15 cellular contexts compared by ENCODE assay signal in the genomic region with DNA sequence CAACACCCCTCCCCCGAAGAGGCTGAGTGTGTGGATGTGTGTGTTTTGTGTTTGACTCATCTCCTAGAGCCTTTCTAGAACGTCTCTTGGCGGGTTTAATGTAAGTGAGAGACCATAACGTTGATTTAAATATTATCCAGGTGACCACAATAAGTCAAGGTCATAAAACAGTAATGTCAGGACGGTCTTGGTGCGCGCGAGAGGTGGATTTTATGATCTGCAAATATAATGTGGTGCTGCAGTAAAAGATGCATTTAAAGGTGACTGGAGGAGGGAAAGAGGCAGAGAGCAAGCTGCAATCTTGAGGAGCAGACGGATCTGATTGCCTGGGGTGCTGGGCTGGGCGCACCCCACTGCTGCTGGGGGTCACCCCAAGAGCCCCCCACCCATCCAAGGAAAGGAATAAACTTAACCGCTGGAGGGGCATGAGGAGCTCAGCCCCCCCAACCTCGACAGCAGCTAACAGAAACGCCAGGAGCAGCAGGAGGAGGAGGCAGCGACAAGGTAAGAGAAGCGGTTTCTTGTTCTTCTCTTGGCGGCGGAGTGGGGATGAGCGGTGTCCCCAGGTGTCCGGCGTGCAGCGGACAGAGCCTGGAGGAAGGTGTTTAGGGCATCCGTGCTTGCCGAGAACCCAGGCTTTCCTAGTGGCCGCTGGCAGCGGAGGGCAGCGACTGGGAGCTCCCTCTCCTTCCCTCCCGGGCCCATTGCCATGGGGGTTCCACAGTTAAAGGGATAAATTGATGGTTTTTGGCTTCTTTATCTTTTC. TPM values are rescaled to one million over a fixed set of nuclear protein-coding genes. Genes with fewer than 3 reads are reported as not detected.
A peak's percentile ranks its signal among the peaks of the same experiment; 100 is the strongest.
DNase-seq lines count a peak whose midpoint lies in the region; ATAC-seq and TF ChIP-seq lines count a peak whose summit lies in the region.
"Had no signal": no experiment of that assay in that cellular context is flagged by ENCODE, and none has a peak within 500 bp of the region (broad histone marks: within the 10 kb centered on the region; RNA-seq: fewer than 3 reads in every experiment).

No MANE protein-coding gene starts in this region.

- peak; percentile 45 for DNase-seq in HT-29 (ENCODE audit: low spot score)
- DNase-seq in NCI-H748 treated with DMSO at 0.1 percent for 48 hours (lab: John Stamatoyannopoulos, UW): peak; percentile 60
- DNase-seq in kidney epithelial cell (ENCODE audit: low read depth): no peak
- no peak for DNase-seq in stimulated activated effector memory CD8-positive, alpha-beta T cell treated with anti-CD3 and anti-CD28 coated beads, Interleukin-12 subunit alpha, Interleukin-12 subunit beta, amount 100 ng/mL, for 72 hours (ENCODE audit: low spot score in 2 of 2)
- DNase-seq in left ventricle myocardium superior: no peak
- DNase-seq in vagina (ENCODE audit: extremely low spot score in 2 of 2): no peak
- no peak for DNase-seq in RPMI8226
- DNase-seq: activated CD4-positive, alpha-beta memory T cell treated with anti-CD3 and anti-CD28 coated beads for 36 hours; activated effector memory CD4-positive, alpha-beta T cell treated with anti-CD3 and anti-CD28 coated beads, Interleukin-2, amount 50 U/mL, for 16 hours; naive thymus-derived CD4-positive, alpha-beta T cell; NCI-H446 treated with DMSO at 0.1 percent for 48 hours; right lobe of liver; stomach had no signal

- no peak for TF ChIP-seq POLR2A in vagina (IDR thresholded peaks at IDR 0.05)

- ATAC-seq in stimulated activated effector memory CD8-positive, alpha-beta T cell treated with anti-CD3 and anti-CD28 coated beads, Interleukin-12 subunit alpha, Interleukin-12 subunit beta, amount 100 ng/mL, for 72 hours: no peak
- no peak for ATAC-seq in left ventricle myocardium superior
- ATAC-seq: gastroesophageal sphincter; naive thymus-derived CD4-positive, alpha-beta T cell; right lobe of liver had no signal

- H3K4me3 ChIP-seq in kidney epithelial cell (ENCODE audit: low read depth, low read length) (peak overlapping the region; percentile 24), vagina (no peak overlapping the region)
- H3K4me3 ChIP-seq: gastroesophageal sphincter, right lobe of liver, stomach had no signal

- H3K27me3 ChIP-seq in kidney epithelial cell (ENCODE audit: control insufficient read depth, insufficient read depth, low read length) (peaks cover 49% of the 10 kb centered on the region), vagina (peaks cover 36% of the 10 kb centered on the region)

- H3K4me1 Mint-ChIP-seq in stimulated activated effector memory CD8-positive, alpha-beta T cell treated with anti-CD3 and anti-CD28 coated beads, Interleukin-12 subunit alpha, Interleukin-12 subunit beta, amount 100 ng/mL, for 72 hours: peaks cover 56% of the 10 kb centered on the region

- H3K27ac Mint-ChIP-seq in stimulated activated effector memory CD8-positive, alpha-beta T cell treated with anti-CD3 and anti-CD28 coated beads, Interleukin-12 subunit alpha, Interleukin-12 subunit beta, amount 100 ng/mL, for 72 hours: no peak overlapping the region
- H3K27ac Mint-ChIP-seq: activated CD4-positive, alpha-beta memory T cell treated with anti-CD3 and anti-CD28 coated beads for 36 hours had no signal

- peaks cover 26% of the 10 kb centered on the region for H3K4me1 ChIP-seq in vagina

- H3K36me3 Mint-ChIP-seq in stimulated activated effector memory CD8-positive, alpha-beta T cell treated with anti-CD3 and anti-CD28 coated beads, Interleukin-12 subunit alpha, Interleukin-12 subunit beta, amount 100 ng/mL, for 72 hours: peaks cover 6% of the 10 kb centered on the region

- no peak for TF ChIP-seq CTCF in kidney epithelial cell (IDR thresholded peaks at IDR 0.05; ENCODE audit: insufficient read depth, low read length, poor library complexity, severe bottlenecking)
- no peak for TF ChIP-seq CTCF in vagina (IDR thresholded peaks at IDR 0.05)

- intact Hi-C loops in left ventricle myocardium superior (cut with micrococcal nuclease) (no loop called here), vagina (cut with DNase I) (no loop called here)

- no peaks in the 10 kb centered on the region for H3K9me3 Mint-ChIP-seq in stimulated activated effector memory CD8-positive, alpha-beta T cell treated with anti-CD3 and anti-CD28 coated beads, Interleukin-12 subunit alpha, Interleukin-12 subunit beta, amount 100 ng/mL, for 72 hours
- H3K9me3 Mint-ChIP-seq: activated CD4-positive, alpha-beta memory T cell treated with anti-CD3 and anti-CD28 coated beads for 36 hours had no signal

- no peak overlapping the region for H3K27ac ChIP-seq in vagina
- H3K27ac ChIP-seq: gastroesophageal sphincter, right lobe of liver, stomach had no signal

- no peaks in the 10 kb centered on the region for H3K9me3 ChIP-seq in vagina
- H3K9me3 ChIP-seq: gastroesophageal sphincter, HAP-1, right lobe of liver had no signal

- H3K4me3 Mint-ChIP-seq in stimulated activated effector memory CD8-positive, alpha-beta T cell treated with anti-CD3 and anti-CD28 coated beads, Interleukin-12 subunit alpha, Interleukin-12 subunit beta, amount 100 ng/mL, for 72 hours: peak overlapping the region; percentile 28
- H3K4me3 Mint-ChIP-seq: activated CD4-positive, alpha-beta memory T cell treated with anti-CD3 and anti-CD28 coated beads for 36 hours had no signal

- no peaks in the 10 kb centered on the region for H3K36me3 ChIP-seq in kidney epithelial cell (ENCODE audit: control insufficient read depth, insufficient read depth, low read length)
- H3K36me3 ChIP-seq in vagina: no peaks in the 10 kb centered on the region
- H3K36me3 ChIP-seq: gastroesophageal sphincter, HAP-1, right lobe of liver, stomach had no signal

RNA-seq across cellular contexts. Expression of gene HOXC10, which starts 5.5 kb away (rescaled TPM):
- total RNA-seq in HT-29 (2014; rRNA removed; shearing (Covaris generic)): 1.7 TPM in 1 of 2 replicates, not detected in the other
- total RNA-seq in kidney epithelial cell: 5.9 and 9.2 TPM in 2 replicates
- total RNA-seq in left ventricle myocardium superior: not detected
- not detected for total RNA-seq in vagina
- total RNA-seq: activated CD4-positive, alpha-beta memory T cell treated with anti-CD3 and anti-CD28 coated beads for 36 hours; gastroesophageal sphincter; naive thymus-derived CD4-positive, alpha-beta T cell; right lobe of liver; stomach had no signal

RNA-seq across cellular contexts. Expression of gene HOXC9, which starts 9.5 kb away (rescaled TPM):
- total RNA-seq in HT-29 (2014; rRNA removed; shearing (Covaris generic)): 0.23 and 0.76 TPM in 2 replicates
- total RNA-seq in kidney epithelial cell (12.3 and 15.5 TPM in 2 replicates), left ventricle myocardium superior (not detected), vagina (not detected)
- total RNA-seq: activated CD4-positive, alpha-beta memory T cell treated with anti-CD3 and anti-CD28 coated beads for 36 hours; gastroesophageal sphincter; naive thymus-derived CD4-positive, alpha-beta T cell; right lobe of liver; stomach had no signal

RNA-seq across cellular contexts. Expression of gene HOTAIR, which starts 15.7 kb away (rescaled TPM):
- 5.6 and 6.8 TPM in 2 replicates for total RNA-seq in HT-29 (2014; rRNA removed; shearing (Covaris generic))
- total RNA-seq in kidney epithelial cell (0.46 and 0.55 TPM in 2 replicates), left ventricle myocardium superior (not detected), vagina (not detected)
- total RNA-seq: activated CD4-positive, alpha-beta memory T cell treated with anti-CD3 and anti-CD28 coated beads for 36 hours; naive thymus-derived CD4-positive, alpha-beta T cell; right lobe of liver; stomach had no signal

RNA-seq across cellular contexts. Expression of gene HOXC11, which starts 17.6 kb away (rescaled TPM):
- total RNA-seq in HT-29 (2014; rRNA removed; shearing (Covaris generic)): not detected in 2 replicates
- total RNA-seq in kidney epithelial cell: 0.58 and 0.96 TPM in 2 replicates
- total RNA-seq in left ventricle myocardium superior: not detected
- not detected for total RNA-seq in vagina
- total RNA-seq: activated CD4-positive, alpha-beta memory T cell treated with anti-CD3 and anti-CD28 coated beads for 36 hours; gastroesophageal sphincter; naive thymus-derived CD4-positive, alpha-beta T cell; right lobe of liver; stomach had no signal

RNA-seq across cellular contexts. Expression of gene HOXC8, which starts 18.3 kb away (rescaled TPM):
- total RNA-seq in HT-29 (2014; rRNA removed; shearing (Covaris generic)): 0.10 and 0.23 TPM in 2 replicates
- 0.41 and 0.67 TPM in 2 replicates for total RNA-seq in kidney epithelial cell
- not detected for total RNA-seq in left ventricle myocardium superior
- total RNA-seq in vagina: not detected
- total RNA-seq: activated CD4-positive, alpha-beta memory T cell treated with anti-CD3 and anti-CD28 coated beads for 36 hours; naive thymus-derived CD4-positive, alpha-beta T cell; right lobe of liver; stomach had no signal

Comparison
In these comparisons a context has a peak if more than half of its experiments do, and no peak if none do; other contexts are left out.
1. DNase-seq: peak in HT-29 (single experiment) and NCI-H748 treated with DMSO at 0.1 percent for 48 hours (single experiment); none in kidney epithelial cell (single experiment), stimulated activated effector memory CD8-positive, alpha-beta T cell treated with anti-CD3 and anti-CD28 coated beads, Interleukin-12 subunit alpha, Interleukin-12 subunit beta, amount 100 ng/mL, for 72 hours (0 of 2), left ventricle myocardium superior (single experiment), vagina (0 of 2) and RPMI8226 (single experiment).